ENCODE assay signal across 32 cellular contexts in genomic region chr2:218145124-218145523, GRCh38. TPM values are rescaled to one million over a fixed set of nuclear protein-coding genes. Genes with fewer than 3 reads are reported as not detected.
A peak's percentile ranks its signal among the peaks of the same experiment; 100 is the strongest.
DNase-seq lines count a peak whose midpoint lies in the region; ATAC-seq and TF ChIP-seq lines count a peak whose summit lies in the region.
"Had no signal": no experiment of that assay in that cellular context is flagged by ENCODE, and none has a peak within 500 bp of the region (broad histone marks: within the 10 kb centered on the region; RNA-seq: fewer than 3 reads in every experiment).

No MANE protein-coding gene starts in this region.

- DNase-seq in amniotic epithelial cell (ENCODE audit: low read depth) (peak; percentile 77), right lobe of liver (peak in 2 of 3 donors; percentile 54 to 63), spleen (peak; percentile 89), T-helper 17 cell (no peak), SHP77 (lab: John Stamatoyannopoulos, UW) (no peak), osteoblast (ENCODE audit: insufficient read length, low spot score, missing footprints) (no peak)
- DNase-seq: activated CD4-positive, alpha-beta memory T cell treated with anti-CD3 and anti-CD28 coated beads for 36 hours; activated CD4-positive, CD25-positive, alpha-beta regulatory T cell treated with anti-CD3 and anti-CD28 coated beads, Interleukin-2, amount 50 U/mL, for 72 hours; activated T-cell treated with anti-CD3 and anti-CD28 coated beads, Interleukin-2, amount 50 U/mL, for 72 hours; cerebellar nuclear complex; GOT3; HFFc6; immature natural killer cell; NCI-H1092; NCI-H1694 treated with DMSO at 0.1 percent for 48 hours; NCI-H2171; NCI-H510A; OCI-M1; ovary; retina; stimulated activated CD4-positive, alpha-beta T cell treated with anti-CD3 and anti-CD28 coated beads, Interleukin-2, amount 100 ng/mL, for 48 hours had no signal

- TF ChIP-seq POLR2A in right lobe of liver (IDR thresholded peaks at IDR 0.05) (no peak), spleen (IDR thresholded peaks at IDR 0.05) (no peak)

- peak; percentile 59 for ATAC-seq in esophagus mucosa
- ATAC-seq in right lobe of liver, result peak; percentile 32 to 49 (median 37)
- no peak for ATAC-seq in T-helper 17 cell
- ATAC-seq: activated T-cell treated with anti-CD3 and anti-CD28 coated beads, Interleukin-2, amount 50 U/mL, for 72 hours; SK-N-SH treated with all-trans-retinoic acid at 6 μM for 48 hours had no signal

- TF ChIP-seq CTCF in right lobe of liver (IDR thresholded peaks at IDR 0.05) (no peak), spleen (IDR thresholded peaks at IDR 0.05 in 8 of 11, conservative IDR thresholded peaks at IDR 0.05 in 3 of 11) (no peak), osteoblast (IDR thresholded peaks at IDR 0.05; ENCODE audit: extremely low read depth, low read depth, low read length) (no peak)

- no peak overlapping the region for H3K4me2 ChIP-seq in osteoblast (ENCODE audit: insufficient read depth, low read length)
- H3K4me2 ChIP-seq: BLaER1 treated with 17β-estradiol and CSF1 and Interleukin-3, amounts not matched to agents 10 nM and 100 nM had no signal

- H3K27ac ChIP-seq in right lobe of liver (no peak overlapping the region), spleen (peak overlapping the region in 7 of 8 donors; percentile 25 to 90 (median 66)), osteoblast (ENCODE audit: low read depth, low read length) (no peak overlapping the region)
- H3K27ac ChIP-seq: BLaER1 treated with 17β-estradiol and CSF1 and Interleukin-3, amounts not matched to agents 10 nM and 100 nM; ovary; tibial nerve had no signal

- H3K4me1 ChIP-seq in right lobe of liver (no peaks in the 10 kb centered on the region), spleen (peaks cover 0 to 11% (median 2%) of the 10 kb centered on the region in 6 donors), osteoblast (ENCODE audit: insufficient read depth, low read length) (no peaks in the 10 kb centered on the region)
- H3K4me1 ChIP-seq: tibial nerve had no signal

- 40% methylated on average over 3 of the region's 3 CpGs for WGBS in right lobe of liver (ENCODE audit: insufficient coverage, low coverage, low lambda C conversion rate, missing lambda C conversion rate)
- 45 to 68% (median 58%) methylated on average over 3 of the region's 3 CpGs for WGBS in spleen, 5 donors

- no peak overlapping the region for H3K4me3 Mint-ChIP-seq in T-helper 17 cell
- H3K4me3 Mint-ChIP-seq: activated CD4-positive, alpha-beta memory T cell treated with anti-CD3 and anti-CD28 coated beads for 36 hours; activated T-cell treated with anti-CD3 and anti-CD28 coated beads, Interleukin-2, amount 50 U/mL, for 72 hours; HFFc6; immature natural killer cell; nephron; T-helper 1 cell treated with Interleukin-12 subunit alpha and Interleukin-12 subunit beta and Interleukin-4 antibody, amounts not matched to agents 30 μg/mL and 1 μg/mL, for 36 hours had no signal

- H4K20me1 ChIP-seq in osteoblast (ENCODE audit: insufficient read depth, low read length), result no peaks in the 10 kb centered on the region
- H4K20me1 ChIP-seq: BLaER1 treated with 17β-estradiol and CSF1 and Interleukin-3, amounts not matched to agents 10 nM and 100 nM had no signal

- no peak overlapping the region for H3K27ac Mint-ChIP-seq in T-helper 17 cell
- H3K27ac Mint-ChIP-seq: activated CD4-positive, alpha-beta memory T cell treated with anti-CD3 and anti-CD28 coated beads for 36 hours; activated T-cell treated with anti-CD3 and anti-CD28 coated beads, Interleukin-2, amount 50 U/mL, for 72 hours; HFFc6; nephron; T-helper 1 cell treated with Interleukin-12 subunit alpha and Interleukin-12 subunit beta and Interleukin-4 antibody, amounts not matched to agents 30 μg/mL and 1 μg/mL, for 36 hours had no signal

- H3K9me3 ChIP-seq in right lobe of liver, result no peaks in the 10 kb centered on the region
- peaks cover 0 to 13% (median 3%) of the 10 kb centered on the region in 8 donors for H3K9me3 ChIP-seq in spleen
- H3K9me3 ChIP-seq in T-helper 17 cell (ENCODE audit: control insufficient read depth, low read length, poor library complexity, severe bottlenecking), result peaks cover 3% of the 10 kb centered on the region
- no peaks in the 10 kb centered on the region for H3K9me3 ChIP-seq in osteoblast (ENCODE audit: low read depth, low read length)
- H3K9me3 ChIP-seq: ovary had no signal

- no peak overlapping the region for H3K4me3 ChIP-seq in right lobe of liver
- H3K4me3 ChIP-seq in spleen, result peak overlapping the region in 1 of 8 donors; percentile 46
- H3K4me3 ChIP-seq in osteoblast (ENCODE audit: insufficient read depth, low read length), result no peak overlapping the region
- H3K4me3 ChIP-seq: BLaER1 treated with 17β-estradiol and CSF1 and Interleukin-3, amounts not matched to agents 10 nM and 100 nM; ovary; tibial nerve had no signal

- H3K79me2 ChIP-seq in osteoblast (ENCODE audit: insufficient read depth, low read length), result no peaks in the 10 kb centered on the region

- intact Hi-C loops in right lobe of liver (cut with DNase I), result no loop called here
- intact Hi-C loops in spleen (cut with DNase I; ENCODE audit: low total_unique reads), result no loop called here

- H3K27me3 ChIP-seq in right lobe of liver (no peaks in the 10 kb centered on the region), spleen (replicated peaks in 1 of 7) (no peaks in the 10 kb centered on the region), osteoblast (ENCODE audit: insufficient read depth, low read length) (peaks cover 37% of the 10 kb centered on the region)
- H3K27me3 ChIP-seq: BLaER1 treated with 17β-estradiol and CSF1 and Interleukin-3, amounts not matched to agents 10 nM and 100 nM; ovary; tibial nerve had no signal

- peaks cover 2% of the 10 kb centered on the region for H3K36me3 Mint-ChIP-seq in T-helper 17 cell (ENCODE audit: low read depth)
- H3K36me3 Mint-ChIP-seq: activated CD4-positive, alpha-beta memory T cell treated with anti-CD3 and anti-CD28 coated beads for 36 hours had no signal

- H3K36me3 ChIP-seq in right lobe of liver, result no peaks in the 10 kb centered on the region
- H3K36me3 ChIP-seq in spleen, result no peaks in the 10 kb centered on the region
- no peaks in the 10 kb centered on the region for H3K36me3 ChIP-seq in osteoblast (ENCODE audit: insufficient read depth, low read length)
- H3K36me3 ChIP-seq: BLaER1 treated with 17β-estradiol and CSF1 and Interleukin-3, amounts not matched to agents 10 nM and 100 nM; ovary; tibial nerve had no signal

- H3K27me3 Mint-ChIP-seq in T-helper 17 cell, result peaks cover 38% of the 10 kb centered on the region

- H3K4me1 Mint-ChIP-seq in T-helper 17 cell, result peaks cover 4% of the 10 kb centered on the region
- H3K4me1 Mint-ChIP-seq: nephron had no signal

- H2AFZ ChIP-seq in osteoblast (ENCODE audit: low read length), result no peak overlapping the region

RNA-seq across cellular contexts. Expression of gene CXCR2, which starts 19.3 kb away (rescaled TPM):
- total RNA-seq in esophagus mucosa (18.7 TPM), right lobe of liver (1 to 10 TPM in 4 of 6 experiments, under 1 TPM in 2; 0.81 to 2.6 (median 1.2) TPM), spleen (100 to 1,000 TPM in 1 of 7 donors, 10 to 100 TPM in 6; 24.4 to 113 (median 56.2) TPM), T-helper 17 cell (under 1 TPM in 1 of 2 donors, not detected in 1; 0.10 TPM), osteoblast (not detected in 2 replicates)
- 1 to 10 TPM in 2 of 3 donors, under 1 TPM in 1; 0.39 to 6.5 (median 2.6) TPM for polyA plus RNA-seq in spleen
- total RNA-seq: activated CD4-positive, alpha-beta memory T cell treated with anti-CD3 and anti-CD28 coated beads for 36 hours; endothelial cell of umbilical vein; fibroblast of lung; glomerular endothelial cell; HFFc6; HT-29 had no signal
- polyA plus RNA-seq: endothelial cell of umbilical vein, fibroblast of lung had no signal

RNA-seq across cellular contexts. Expression of gene CXCR1, which starts 21.6 kb away (rescaled TPM):
- total RNA-seq in esophagus mucosa (0.72 TPM), right lobe of liver (1 to 10 TPM in 2 of 6 experiments, under 1 TPM in 4; 0.40 to 1.6 (median 0.74) TPM), spleen (100 to 1,000 TPM in 2 of 7 donors, 10 to 100 TPM in 5; 19.4 to 139 (median 48.4) TPM), T-helper 17 cell (not detected), osteoblast (not detected in 2 replicates)
- 1 to 10 TPM in 2 of 3 donors, under 1 TPM in 1; 0.70 to 6.6 (median 4.9) TPM for polyA plus RNA-seq in spleen
- total RNA-seq: activated CD4-positive, alpha-beta memory T cell treated with anti-CD3 and anti-CD28 coated beads for 36 hours; activated T-cell treated with anti-CD3 and anti-CD28 coated beads, Interleukin-2, amount 50 U/mL, for 72 hours; endothelial cell of umbilical vein; fibroblast of lung; glomerular endothelial cell; HFFc6; HT-29; mucosa of gallbladder had no signal
- polyA plus RNA-seq: endothelial cell of umbilical vein, fibroblast of lung had no signal

Comparison
In these comparisons a context has a peak if more than half of its experiments do, and no peak if none do; other contexts are left out.
1. DNase-seq: peak in amniotic epithelial cell (single experiment), right lobe of liver (2 of 3) and spleen (single experiment); none in T-helper 17 cell (0 of 3), SHP77 (0 of 2) and osteoblast (single experiment).
2. H3K27ac ChIP-seq: peak in spleen (7 of 8); none in right lobe of liver (0 of 3) and osteoblast (single experiment).
3. RNA of gene CXCR1, which starts 21.6 kb away (total RNA-seq): 19.4 to 139 TPM in spleen; 0.40 to 1.6 TPM in right lobe of liver, 0.72 TPM in esophagus mucosa (single experiment), not detected in T-helper 17 cell and not detected in osteoblast; every median in the first group is over 4 times any median in the second.